10 cellular contexts compared by ENCODE assay signal in the genomic region with DNA sequence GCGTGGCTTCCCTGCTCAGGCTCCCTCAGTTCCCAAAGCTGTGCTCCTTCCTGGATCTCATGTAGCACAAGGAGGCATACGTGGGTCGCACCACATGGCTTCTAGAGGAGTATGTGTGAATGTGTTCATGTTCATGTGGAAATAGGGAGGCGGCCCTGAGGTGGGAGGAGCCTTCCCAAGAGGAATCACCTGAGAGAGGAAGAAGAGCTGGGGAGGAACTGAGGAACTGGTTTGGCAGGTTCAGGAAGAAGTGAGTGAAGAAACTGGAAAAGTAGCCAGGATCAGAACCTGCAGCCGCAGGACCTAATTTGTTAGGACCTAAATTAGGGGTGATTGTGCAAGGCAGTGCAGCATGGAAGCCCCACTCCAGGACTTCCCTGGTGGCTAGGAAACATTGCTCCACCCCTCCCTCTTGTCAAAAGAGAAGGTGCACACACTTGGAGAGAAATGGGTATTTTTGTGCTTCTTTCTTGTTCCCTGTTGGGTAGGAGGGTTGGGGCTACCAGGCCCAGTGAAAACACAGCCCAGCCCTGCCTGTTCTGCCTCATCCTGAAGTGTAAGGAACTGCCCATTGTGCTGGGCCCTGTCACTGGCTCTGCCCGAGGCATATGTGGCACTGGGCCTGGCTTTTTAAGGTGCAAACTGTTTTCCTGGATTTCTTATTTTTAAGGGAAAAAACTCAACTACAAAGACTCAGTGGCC. TPM values are rescaled to one million over a fixed set of nuclear protein-coding genes. Genes with fewer than 3 reads are reported as not detected.
A peak's percentile ranks its signal among the peaks of the same experiment; 100 is the strongest.
DNase-seq lines count a peak whose midpoint lies in the region; ATAC-seq and TF ChIP-seq lines count a peak whose summit lies in the region.
"Had no signal": no experiment of that assay in that cellular context is flagged by ENCODE, and none has a peak within 500 bp of the region (broad histone marks: within the 10 kb centered on the region; RNA-seq: fewer than 3 reads in every experiment).

No MANE protein-coding gene starts in this region.

- H3K9me3 ChIP-seq in Caco-2 (no peaks in the 10 kb centered on the region), T-helper 17 cell (ENCODE audit: control insufficient read depth, low read length, poor library complexity, severe bottlenecking) (no peaks in the 10 kb centered on the region), heart right ventricle (no peaks in the 10 kb centered on the region), gastrocnemius medialis (no peaks in the 10 kb centered on the region)

- in situ Hi-C loops in gastrocnemius medialis (cut with MboI; ENCODE audit: low sequenced_read_pairs in 4 of 4): no loop called here

- peak overlapping the region; percentile 86 for H3K27ac Mint-ChIP-seq in Caco-2 (ENCODE audit: unreplicated experiment)
- H3K27ac Mint-ChIP-seq in T-helper 17 cell: peak overlapping the region; percentile 49
- H3K27ac Mint-ChIP-seq: activated CD4-positive, alpha-beta memory T cell treated with anti-CD3 and anti-CD28 coated beads, Interleukin-2, amount 10 ng/mL, durations not matched to agents 7 days and 5 days had no signal

- 87 to 88% methylated on average over 6 of the region's 6 CpGs for WGBS in heart right ventricle, 2 donors

- no TSS peak for BruUV-seq in Caco-2 (replicated peaks; lab: Mats Ljungman, UMichigan)

- H3K27me3 Mint-ChIP-seq in Caco-2 (ENCODE audit: insufficient read depth, unreplicated experiment) (no peaks in the 10 kb centered on the region), T-helper 17 cell (no peaks in the 10 kb centered on the region)
- H3K27me3 Mint-ChIP-seq: activated CD4-positive, alpha-beta memory T cell treated with anti-CD3 and anti-CD28 coated beads, Interleukin-2, amount 10 ng/mL, durations not matched to agents 7 days and 5 days had no signal

- H3K4me3 Mint-ChIP-seq in Caco-2 (ENCODE audit: unreplicated experiment) (peak overlapping the region; percentile 49), T-helper 17 cell (peak overlapping the region; percentile 34)
- H3K4me3 Mint-ChIP-seq: activated CD4-positive, alpha-beta memory T cell treated with anti-CD3 and anti-CD28 coated beads, Interleukin-2, amount 10 ng/mL, durations not matched to agents 7 days and 5 days had no signal

- CTCF ChIA-PET in Caco-2 (lab: Charles Lee): no interaction called here

- H3K9me3 Mint-ChIP-seq in Caco-2 (ENCODE audit: unreplicated experiment): peaks cover 10% of the 10 kb centered on the region
- H3K9me3 Mint-ChIP-seq: activated CD4-positive, alpha-beta memory T cell treated with anti-CD3 and anti-CD28 coated beads, Interleukin-2, amount 10 ng/mL, durations not matched to agents 7 days and 5 days had no signal

- H3K4me1 ChIP-seq in Caco-2 (peaks cover 43% of the 10 kb centered on the region), heart right ventricle (peaks cover 20 to 64% (median 41%) of the 10 kb centered on the region in 9 donors), gastrocnemius medialis (peaks cover 18 to 29% of the 10 kb centered on the region in 2 donors)

- DNase-seq in Caco-2: peak; percentile 70 to 84
- DNase-seq in T-helper 17 cell: no peak
- no peak for DNase-seq in heart right ventricle
- no peak for DNase-seq in gastrocnemius medialis
- DNase-seq in ecto neural progenitor cell (ENCODE audit: low spot score): no peak
- no peak for DNase-seq in NCI-H2196 treated with DMSO at 0.1 percent for 48 hours (lab: John Stamatoyannopoulos, UW; ENCODE audit: unreplicated experiment)
- no peak for DNase-seq in stimulated activated naive CD4-positive, alpha-beta T cell treated with Interleukin-2 at 50 U/mL for 16 hours (lab: John Stamatoyannopoulos, UW)
- DNase-seq: activated CD4-positive, alpha-beta memory T cell treated with anti-CD3 and anti-CD28 coated beads, Interleukin-2, amount 10 ng/mL, durations not matched to agents 7 days and 5 days; NCI-H1092 treated with DMSO at 0.1 percent for 48 hours had no signal

- H3K4me3 ChIP-seq in Caco-2 (ENCODE audit: low read depth, low read length) (no peak overlapping the region), heart right ventricle (no peak overlapping the region), gastrocnemius medialis (no peak overlapping the region)

- H3K27ac ChIP-seq in heart right ventricle (peak overlapping the region; percentile 51 to 87 (median 82)), gastrocnemius medialis (peak overlapping the region; percentile 62 to 70 (median 66))

- no peak for ATAC-seq in T-helper 17 cell
- ATAC-seq in heart right ventricle: peak in 5 of 8 donors; percentile 1 to 3 (median 2)
- ATAC-seq in gastrocnemius medialis: no peak
- ATAC-seq in GM18517 (IDR thresholded peaks at IDR 0.05; ENCODE audit: unreplicated experiment): no peak

- TF ChIP-seq CTCF in Caco-2 (IDR thresholded peaks at IDR 0.05; ENCODE audit: insufficient read depth in 1 of 2, low read depth in 1 of 2, low read length in 1 of 2, severe bottlenecking in 1 of 2, unreplicated experiment in 1 of 2) (no peak), heart right ventricle (IDR thresholded peaks at IDR 0.05) (no peak), gastrocnemius medialis (IDR thresholded peaks at IDR 0.05 in 4 of 5, conservative IDR thresholded peaks at IDR 0.05 in 1 of 5) (no peak)

- H3K27me3 ChIP-seq in Caco-2 (replicated peaks; ENCODE audit: control insufficient read depth, insufficient read depth, low read length): no peaks in the 10 kb centered on the region
- H3K27me3 ChIP-seq in heart right ventricle: no peaks in the 10 kb centered on the region
- no peaks in the 10 kb centered on the region for H3K27me3 ChIP-seq in gastrocnemius medialis

- intact Hi-C loops in Caco-2 (cut with micrococcal nuclease; ENCODE audit: unreplicated experiment) (loop anchor here (2.0 kb wide), 1 partner anchor 38 kb away; no protein-coding TSS in a partner anchor), heart right ventricle (cut with DNase I) (no loop called here), gastrocnemius medialis (cut with DNase I; ENCODE audit: low total_unique reads) (no loop called here)

- no peak for TF ChIP-seq POLR2A in gastrocnemius medialis (IDR thresholded peaks at IDR 0.05)

- POLR2A ChIA-PET in Caco-2 (lab: Charles Lee): no interaction called here

- H3K36me3 ChIP-seq in Caco-2 (ENCODE audit: control insufficient read depth, insufficient read depth, low read length) (no peaks in the 10 kb centered on the region; the same call in none of the 2 replicates), heart right ventricle (no peaks in the 10 kb centered on the region), gastrocnemius medialis (no peaks in the 10 kb centered on the region)

- peaks cover 17% of the 10 kb centered on the region for H3K36me3 Mint-ChIP-seq in Caco-2 (ENCODE audit: insufficient read depth, unreplicated experiment)
- H3K36me3 Mint-ChIP-seq in T-helper 17 cell (ENCODE audit: low read depth): peaks cover 11% of the 10 kb centered on the region

- H3K4me1 Mint-ChIP-seq in Caco-2 (ENCODE audit: low read depth, unreplicated experiment) (peaks cover 58% of the 10 kb centered on the region), T-helper 17 cell (peaks cover 62% of the 10 kb centered on the region)

RNA-seq across cellular contexts. Expression of gene SYNJ2, which starts 20.7 kb away (rescaled TPM):
- total RNA-seq in Caco-2 (2022): 45.0 and 47.9 TPM in 2 replicates
- 10 to 100 TPM; 43.6 to 45.0 TPM for total RNA-seq in T-helper 17 cell
- 10 to 100 TPM; 14.0 to 27.8 (median 19.6) TPM for total RNA-seq in heart right ventricle
- polyA plus RNA-seq in heart right ventricle: 10 to 100 TPM; 14.5 to 17.6 TPM
- 10 to 100 TPM in 1 of 4 donors, 1 to 10 TPM in 3; 3.9 to 17.0 (median 7.0) TPM for total RNA-seq in gastrocnemius medialis

Comparison
In these comparisons a context has a peak if more than half of its experiments do, and no peak if none do; other contexts are left out.
1. DNase-seq: peak in Caco-2 (2 of 2); none in T-helper 17 cell (0 of 3), heart right ventricle (0 of 2), gastrocnemius medialis (0 of 2), ecto neural progenitor cell (single experiment), NCI-H2196 treated with DMSO at 0.1 percent for 48 hours (single experiment) and stimulated activated naive CD4-positive, alpha-beta T cell treated with Interleukin-2 at 50 U/mL for 16 hours (single experiment).
2. ATAC-seq: peak in heart right ventricle (5 of 8); none in T-helper 17 cell (single experiment), gastrocnemius medialis (0 of 2) and GM18517 (single experiment).